In the genomic region with DNA sequence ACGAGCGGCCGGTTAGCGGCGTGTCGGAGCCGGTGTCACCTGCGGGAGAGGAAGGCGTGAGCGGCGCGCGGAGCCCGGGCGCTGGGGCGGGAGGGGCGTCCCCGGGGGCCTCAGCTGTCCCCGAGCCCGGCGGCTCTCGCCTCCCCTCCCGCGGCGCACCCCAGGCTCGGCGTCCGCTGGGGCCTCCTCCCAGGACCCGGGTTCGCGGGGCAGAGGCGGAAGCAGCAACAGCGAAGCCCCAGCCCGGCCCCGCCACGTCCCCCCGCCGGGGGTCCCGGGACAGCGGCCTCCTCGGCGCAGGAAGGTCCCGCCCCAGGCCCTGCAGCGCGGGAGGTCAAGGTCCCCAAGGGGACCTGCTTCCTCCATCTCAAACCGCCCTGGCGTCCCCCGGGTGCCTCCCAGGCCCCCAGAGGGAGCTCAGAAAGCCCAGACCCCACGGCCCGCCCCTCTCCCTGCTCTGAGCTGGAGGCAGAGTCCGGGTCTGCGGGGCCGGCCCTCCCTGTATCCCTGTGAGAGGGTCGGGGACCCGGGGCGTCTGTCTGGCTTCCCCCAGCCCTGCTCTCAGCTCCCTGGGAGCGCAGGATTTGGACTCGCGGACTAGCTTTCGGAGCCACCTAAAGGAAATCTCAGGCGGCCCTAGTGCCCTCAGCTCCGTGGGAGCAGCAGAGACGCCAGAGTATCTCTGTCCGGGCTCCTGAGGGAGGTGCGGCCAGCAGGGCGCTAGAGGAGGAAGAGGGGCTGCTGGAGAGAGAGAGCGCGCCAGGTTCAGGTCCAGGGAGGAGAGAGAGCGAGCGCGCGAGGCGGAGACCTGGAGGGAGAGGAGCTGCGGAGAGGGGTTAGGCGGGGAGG, we compare ENCODE assay signal across 8 cellular contexts. TPM values are rescaled to one million over a fixed set of nuclear protein-coding genes. Genes with fewer than 3 reads are reported as not detected.
DNase-seq lines count a peak whose midpoint lies in the region; ATAC-seq and TF ChIP-seq lines count a peak whose summit lies in the region.

No MANE protein-coding gene starts in this region.

- H3K4me3 ChIP-seq in BE2C (ENCODE audit: low read depth, low read length) (peak overlapping the region; percentile 68), heart left ventricle (peak overlapping the region; percentile 72 to 99 (median 92))

- ATAC-seq in GM19035 (IDR thresholded peaks at IDR 0.05; ENCODE audit: unreplicated experiment) = peak; percentile 37
- ATAC-seq in HG03108 (IDR thresholded peaks at IDR 0.05; ENCODE audit: unreplicated experiment) = peak; percentile 29
- ATAC-seq in activated naive CD8-positive, alpha-beta T cell treated with anti-CD3 and anti-CD28 coated beads, Interleukin-2, amount 10 ng/mL, durations not matched to agents 7 days and 5 days (ENCODE audit: low read depth) = peak; percentile 32
- peak in 3 of 4 donors; percentile 14 to 40 (median 35) for ATAC-seq in heart left ventricle

- no peak for TF ChIP-seq POLR2A in heart left ventricle (IDR thresholded peaks at IDR 0.05)

- peak overlapping the region; percentile 62 for H3K27ac Mint-ChIP-seq in activated naive CD8-positive, alpha-beta T cell treated with anti-CD3 and anti-CD28 coated beads, Interleukin-2, amount 10 ng/mL, durations not matched to agents 7 days and 5 days
- H3K27ac Mint-ChIP-seq in progenitor cell of endocrine pancreas = peak overlapping the region; percentile 80

- no peaks in the 10 kb centered on the region for H3K9me3 Mint-ChIP-seq in activated naive CD8-positive, alpha-beta T cell treated with anti-CD3 and anti-CD28 coated beads, Interleukin-2, amount 10 ng/mL, durations not matched to agents 7 days and 5 days
- H3K9me3 Mint-ChIP-seq in progenitor cell of endocrine pancreas (ENCODE audit: low read depth) = no peaks in the 10 kb centered on the region

- H3K27me3 Mint-ChIP-seq in activated naive CD8-positive, alpha-beta T cell treated with anti-CD3 and anti-CD28 coated beads, Interleukin-2, amount 10 ng/mL, durations not matched to agents 7 days and 5 days = peaks cover 6% of the 10 kb centered on the region
- H3K27me3 Mint-ChIP-seq in progenitor cell of endocrine pancreas = peaks cover 3% of the 10 kb centered on the region

- peaks cover 2% of the 10 kb centered on the region for H3K36me3 Mint-ChIP-seq in activated naive CD8-positive, alpha-beta T cell treated with anti-CD3 and anti-CD28 coated beads, Interleukin-2, amount 10 ng/mL, durations not matched to agents 7 days and 5 days
- no peaks in the 10 kb centered on the region for H3K36me3 Mint-ChIP-seq in progenitor cell of endocrine pancreas (ENCODE audit: insufficient read depth)

- H3K4me1 Mint-ChIP-seq in activated naive CD8-positive, alpha-beta T cell treated with anti-CD3 and anti-CD28 coated beads, Interleukin-2, amount 10 ng/mL, durations not matched to agents 7 days and 5 days = peaks cover 10% of the 10 kb centered on the region
- peaks cover 8% of the 10 kb centered on the region for H3K4me1 Mint-ChIP-seq in progenitor cell of endocrine pancreas (ENCODE audit: low read depth)

- no peaks in the 10 kb centered on the region for H3K9me3 ChIP-seq in BE2C
- no peaks in the 10 kb centered on the region for H3K9me3 ChIP-seq in heart left ventricle

- peak overlapping the region; percentile 97 for H3K4me3 Mint-ChIP-seq in activated naive CD8-positive, alpha-beta T cell treated with anti-CD3 and anti-CD28 coated beads, Interleukin-2, amount 10 ng/mL, durations not matched to agents 7 days and 5 days
- peak overlapping the region; percentile 77 for H3K4me3 Mint-ChIP-seq in progenitor cell of endocrine pancreas (ENCODE audit: low read depth)

- TF ChIP-seq CTCF in BE2C (IDR thresholded peaks at IDR 0.05; ENCODE audit: low read depth, low read length) (no peak), heart left ventricle (IDR thresholded peaks at IDR 0.05) (no peak), progenitor cell of endocrine pancreas (IDR thresholded peaks at IDR 0.05; ENCODE audit: unreplicated experiment) (no peak)

- H3K36me3 ChIP-seq in BE2C = peaks cover 8% of the 10 kb centered on the region
- H3K36me3 ChIP-seq in heart left ventricle = peaks cover 0 to 14% (median 3%) of the 10 kb centered on the region in 9 donors

- peak overlapping the region in 11 of 12 donors; percentile 55 to 88 (median 70) for H3K27ac ChIP-seq in heart left ventricle

- DNase-seq in BE2C (peak; percentile 37), NCI-H774 (lab: John Stamatoyannopoulos, UW) (peak; percentile 17), heart left ventricle (peak in 3 of 5 donors; percentile 25 to 48 (median 48)), progenitor cell of endocrine pancreas (ENCODE audit: low spot score, unreplicated experiment) (no peak), GOT3 (lab: John Stamatoyannopoulos, UW) (no peak)
- DNase-seq in activated naive CD8-positive, alpha-beta T cell treated with anti-CD3 and anti-CD28 coated beads, Interleukin-2, amount 10 ng/mL, durations not matched to agents 7 days and 5 days = peak; percentile 65

- POLR2A ChIA-PET in activated naive CD8-positive, alpha-beta T cell treated with anti-CD3 and anti-CD28 coated beads, Interleukin-2, amount 10 ng/mL, durations not matched to agents 7 days and 5 days (lab: Charles Lee) = interaction anchor here (0.7 to 2.3 kb wide), 10 partner anchors 10 to 256 kb away, joined by 3 to 10 read pairs (median 4); partner anchors contain the start of genes CCDC127 and SDHA

- 0 to 1% (median 1%) methylated on average over 24 to 75 of the region's 75 CpGs for WGBS in heart left ventricle, 4 donors

- intact Hi-C loops in heart left ventricle (cut with DNase I) = loop anchor here in 1 of 10 donors (10.0 kb wide), 2 partner anchors 141 to 431 kb away; partner anchors contain the start of gene CEP72

- H3K4me1 ChIP-seq in BE2C (no peaks in the 10 kb centered on the region), heart left ventricle (peaks cover 3 to 40% (median 18%) of the 10 kb centered on the region in 12 donors)

- H3K27me3 ChIP-seq in BE2C = peaks cover 46% of the 10 kb centered on the region
- H3K27me3 ChIP-seq in heart left ventricle = peaks cover 0 to 40% (median 24%) of the 10 kb centered on the region in 9 donors

RNA-seq across cellular contexts. Expression of gene EXOC3, which starts 30.6 kb away (rescaled TPM):
- 111 TPM for polyA plus RNA-seq in BE2C (2012; ENCODE audit: insufficient read depth, insufficient read length, low read depth)
- 10 to 100 TPM; 72.4 to 77.5 TPM for total RNA-seq in activated naive CD8-positive, alpha-beta T cell treated with anti-CD3 and anti-CD28 coated beads, Interleukin-2, amount 10 ng/mL, durations not matched to agents 7 days and 5 days
- total RNA-seq in heart left ventricle (10 to 100 TPM; 33.6 to 45.5 (median 42.8) TPM), progenitor cell of endocrine pancreas (66.5 and 67.3 TPM in 2 replicates)
- polyA plus RNA-seq in heart left ventricle = 10 to 100 TPM; 20.6 to 45.4 TPM

RNA-seq across cellular contexts. Expression of gene SLC9A3, which starts 50.7 kb away (rescaled TPM):
- 2.3 TPM for polyA plus RNA-seq in BE2C (2012; ENCODE audit: insufficient read depth, insufficient read length, low read depth)
- 1 to 10 TPM; 2.0 to 2.3 TPM for total RNA-seq in activated naive CD8-positive, alpha-beta T cell treated with anti-CD3 and anti-CD28 coated beads, Interleukin-2, amount 10 ng/mL, durations not matched to agents 7 days and 5 days
- 1 to 10 TPM in 6 of 9 donors, under 1 TPM in 3; 0.65 to 3.8 (median 1.1) TPM for total RNA-seq in heart left ventricle
- polyA plus RNA-seq in heart left ventricle = under 1 TPM; 0.50 to 0.82 TPM
- total RNA-seq in progenitor cell of endocrine pancreas = 1.6 and 1.7 TPM in 2 replicates

Comparison
In these comparisons a context has a peak if more than half of its experiments do, and no peak if none do; other contexts are left out.
1. DNase-seq: peak in BE2C (single experiment), NCI-H774 (single experiment), activated naive CD8-positive, alpha-beta T cell treated with anti-CD3 and anti-CD28 coated beads, Interleukin-2, amount 10 ng/mL, durations not matched to agents 7 days and 5 days (single experiment) and heart left ventricle (3 of 5); none in progenitor cell of endocrine pancreas (single experiment) and GOT3 (single experiment).
2. Peak in every context shown above with its lines, with median percentiles within 50 percentile points of each other: ATAC-seq.